9 cellular contexts compared by ENCODE assay signal in genomic region chr19:49497790-49498106, GRCh38. TPM values are rescaled to one million over a fixed set of nuclear protein-coding genes. Genes with fewer than 3 reads are reported as not detected.
DNase-seq lines count a peak whose midpoint lies in the region; ATAC-seq, FAIRE-seq and TF ChIP-seq lines count a peak whose summit lies in the region.
"Had no signal": no experiment of that assay in that cellular context is flagged by ENCODE, and none has a peak within 500 bp of the region (broad histone marks: within the 10 kb centered on the region; RNA-seq: fewer than 3 reads in every experiment).

No MANE protein-coding gene starts in this region.

- intact Hi-C loops in colonic mucosa (cut with DNase I): no loop called here

- H3K36me3 ChIP-seq in NT2/D1 (ENCODE audit: insufficient read depth, insufficient read length, low read length) (peaks cover 41% of the 10 kb centered on the region), colonic mucosa (peaks cover 7% of the 10 kb centered on the region), neural progenitor cell (peaks cover 13% of the 10 kb centered on the region), WERI-Rb-1 (peaks cover 50% of the 10 kb centered on the region)
- H3K36me3 ChIP-seq: ovary had no signal

- H3K27me3 ChIP-seq in NT2/D1 (ENCODE audit: insufficient read depth, insufficient read length) (no peaks in the 10 kb centered on the region), colonic mucosa (no peaks in the 10 kb centered on the region), neural progenitor cell (no peaks in the 10 kb centered on the region), WERI-Rb-1 (ENCODE audit: insufficient read depth, low read depth, severe bottlenecking) (no peaks in the 10 kb centered on the region)
- H3K27me3 ChIP-seq: ovary had no signal

- peaks cover 9% of the 10 kb centered on the region for H3K27me3 Mint-ChIP-seq in neural progenitor cell (ENCODE audit: insufficient read depth, low read depth)

- no peak for ATAC-seq in GM19463 (IDR thresholded peaks at IDR 0.05; ENCODE audit: unreplicated experiment)

- peaks cover 42% of the 10 kb centered on the region for H4K20me1 ChIP-seq in neural progenitor cell (ENCODE audit: low read depth)

- H3K4me3 ChIP-seq in NT2/D1 (ENCODE audit: insufficient read length, low read depth) (peak overlapping the region; percentile 86), colonic mucosa (peak overlapping the region; percentile 72), neural progenitor cell (peak overlapping the region; percentile 98), WERI-Rb-1 (ENCODE audit: low read depth, low read length) (no peak overlapping the region)

- peaks cover 29% of the 10 kb centered on the region for H3K79me2 ChIP-seq in neural progenitor cell (ENCODE audit: low read depth)

- H2AFZ ChIP-seq in neural progenitor cell (replicated peaks): no peak overlapping the region

- H3F3A ChIP-seq in neural progenitor cell (ENCODE audit: low read depth): peaks cover 89% of the 10 kb centered on the region

- DNase-seq in NT2/D1 (ENCODE audit: low read depth, low spot score) (no peak), colonic mucosa (no peak), neural progenitor cell (ENCODE audit: low spot score) (no peak), WERI-Rb-1 (no peak), RCC 7860 (ENCODE audit: low spot score) (no peak), NCI-H526 (lab: John Stamatoyannopoulos, UW) (no peak)

- peak overlapping the region; percentile 96 for H3K4me3 Mint-ChIP-seq in neural progenitor cell

- H3K4me2 ChIP-seq in neural progenitor cell: peak overlapping the region; percentile 95

- H3K4me1 Mint-ChIP-seq in neural progenitor cell: peaks cover 34% of the 10 kb centered on the region

- H3K4me1 ChIP-seq in NT2/D1 (ENCODE audit: insufficient read depth, insufficient read length) (peaks cover 4% of the 10 kb centered on the region), colonic mucosa (peaks cover 12% of the 10 kb centered on the region), neural progenitor cell (peaks cover 16% of the 10 kb centered on the region)

- no peaks in the 10 kb centered on the region for H3K9me3 Mint-ChIP-seq in neural progenitor cell

- H3K27ac ChIP-seq in C4-2B (peak overlapping the region; percentile 92), colonic mucosa (peak overlapping the region; percentile 94), neural progenitor cell (no peak overlapping the region), WERI-Rb-1 (no peak overlapping the region; the same call in 1 of the 2 replicates)

- FAIRE-seq in RCC 7860 (lab: Jason Lieb, UNC): no peak

- TF ChIP-seq CTCF in C4-2B (conservative IDR thresholded peaks at IDR 0.05) (no peak), colonic mucosa (IDR thresholded peaks at IDR 0.05) (no peak), neural progenitor cell (IDR thresholded peaks at IDR 0.05) (no peak), WERI-Rb-1 (IDR thresholded peaks at IDR 0.05; ENCODE audit: low read depth, low read length) (no peak)

- H3K27ac Mint-ChIP-seq in neural progenitor cell: no peak overlapping the region

- H3K9ac ChIP-seq in NT2/D1 (ENCODE audit: insufficient read length, low read depth) (peak overlapping the region; percentile 97), colonic mucosa (ENCODE audit: low read depth in 2 of 2, low read length in 2 of 2) (peak overlapping the region in 1 of 2 donors; percentile 100), neural progenitor cell (no peak overlapping the region)

- H3K9me3 ChIP-seq in NT2/D1 (ENCODE audit: insufficient read depth, low read length) (no peaks in the 10 kb centered on the region), colonic mucosa (no peaks in the 10 kb centered on the region), neural progenitor cell (ENCODE audit: low read depth) (no peaks in the 10 kb centered on the region), WERI-Rb-1 (ENCODE audit: severe bottlenecking) (no peaks in the 10 kb centered on the region)
- H3K9me3 ChIP-seq: ovary had no signal

- H3K36me3 Mint-ChIP-seq in neural progenitor cell: peaks cover 17% of the 10 kb centered on the region

RNA-seq across cellular contexts. Expression of gene RPS11, which starts 1.5 kb away (rescaled TPM):
- total RNA-seq in colonic mucosa (1,000 to 10,000 TPM; 1,734 to 1,870 TPM), neural progenitor cell (ENCODE audit: low replicate concordance) (5,448 and 6,772 TPM in 2 replicates)

RNA-seq across cellular contexts. Expression of gene RPL13A, which starts 10.3 kb away (rescaled TPM):
- 1,000 to 10,000 TPM; 2,431 to 2,528 TPM for total RNA-seq in colonic mucosa
- total RNA-seq in neural progenitor cell (ENCODE audit: low replicate concordance): 2,053 and 3,348 TPM in 2 replicates

RNA-seq across cellular contexts. Expression of gene FCGRT, which starts 14.7 kb away (rescaled TPM):
- total RNA-seq in colonic mucosa (100 to 1,000 TPM; 285 to 621 TPM), neural progenitor cell (ENCODE audit: low replicate concordance) (10.0 and 30.8 TPM in 2 replicates)

RNA-seq across cellular contexts. Expression of gene FLT3LG, which starts 23.7 kb away (rescaled TPM):
- total RNA-seq in colonic mucosa (1 to 10 TPM; 2.9 to 4.9 TPM), neural progenitor cell (ENCODE audit: low replicate concordance) (0.24 and 0.96 TPM in 2 replicates)

RNA-seq across cellular contexts. Expression of gene RCN3, which starts 30.1 kb away (rescaled TPM):
- total RNA-seq in colonic mucosa (10 to 100 TPM; 16.9 to 55.1 TPM), neural progenitor cell (ENCODE audit: low replicate concordance) (4.2 and 4.5 TPM in 2 replicates)

Comparison
In these comparisons a context has a peak if more than half of its experiments do, and no peak if none do; other contexts are left out.
1. H3K27ac ChIP-seq: peak in C4-2B (single experiment) and colonic mucosa (single experiment); none in neural progenitor cell (single experiment) and WERI-Rb-1 (single experiment).